In genomic region chr16:67199808-67200198, GRCh38 we compare ENCODE assay signal across 1 cellular context.
TF ChIP-seq lines count a peak whose summit lies in the region.

No MANE protein-coding gene starts in this region.

TF ChIP-seq in IMR-90, 13 proteins besides CTCF, POLR2A, EP300 and RAD21:
- TF ChIP-seq CHD1 (IDR thresholded peaks at IDR 0.05; ENCODE audit: low read depth, low read length) (no peak), ELK1 (IDR thresholded peaks at IDR 0.05; ENCODE audit: borderline replicate concordance, low read depth, low read length) (no peak), MXI1 (IDR thresholded peaks at IDR 0.05; ENCODE audit: borderline replicate concordance, low read depth, low read length) (no peak), USF2 (IDR thresholded peaks at IDR 0.05; ENCODE audit: low read depth, low read length) (no peak), FOS (IDR thresholded peaks at IDR 0.05; ENCODE audit: low read depth, low read length) (no peak), BHLHE40 (IDR thresholded peaks at IDR 0.05; ENCODE audit: low read depth, low read length) (no peak), CEBPB (IDR thresholded peaks at IDR 0.05; ENCODE audit: low read depth, low read length) (no peak), RCOR1 (IDR thresholded peaks at IDR 0.05; ENCODE audit: insufficient replicate concordance, low read length) (no peak)
